11 cellular contexts compared by ENCODE assay signal in genomic region chr9:2023532-2023931, GRCh38. TPM values are rescaled to one million over a fixed set of nuclear protein-coding genes. Genes with fewer than 3 reads are reported as not detected.
A peak's percentile ranks its signal among the peaks of the same experiment; 100 is the strongest.
DNase-seq lines count a peak whose midpoint lies in the region; ATAC-seq and TF ChIP-seq lines count a peak whose summit lies in the region.
"Had no signal": no experiment of that assay in that cellular context is flagged by ENCODE, and none has a peak within 500 bp of the region (broad histone marks: within the 10 kb centered on the region; RNA-seq: fewer than 3 reads in every experiment).

No MANE protein-coding gene starts in this region.

- H3K4me1 ChIP-seq in heart right ventricle (peaks cover 28 to 100% (median 96%) of the 10 kb centered on the region in 9 donors), upper lobe of left lung (peaks cover 62 to 96% (median 83%) of the 10 kb centered on the region in 4 donors), mesenchymal stem cell (ENCODE audit: control insufficient read depth, insufficient read depth, low read depth, low read length) (peaks cover 1% of the 10 kb centered on the region)

- no peak overlapping the region for H2AK5ac ChIP-seq in mesenchymal stem cell (ENCODE audit: low read length, severe bottlenecking)

- intact Hi-C loops in heart right ventricle (cut with DNase I) (no loop called here), Right ventricle myocardium inferior (cut with DNase I) (no loop called here), head of caudate nucleus (cut with DNase I) (no loop called here)

- H3K9me3 ChIP-seq in heart right ventricle = no peaks in the 10 kb centered on the region
- no peaks in the 10 kb centered on the region for H3K9me3 ChIP-seq in upper lobe of left lung
- no peaks in the 10 kb centered on the region for H3K9me3 ChIP-seq in mesenchymal stem cell (ENCODE audit: control insufficient read depth, low read length)

- no peak overlapping the region for H2AFZ ChIP-seq in mesenchymal stem cell (ENCODE audit: low read depth, low read length)
- H2AFZ ChIP-seq: GM23338 had no signal

- no peak overlapping the region for H2BK120ac ChIP-seq in mesenchymal stem cell (ENCODE audit: low read depth, low read length)

- DNase-seq in heart right ventricle (no peak), Right ventricle myocardium inferior (ENCODE audit: missing footprints) (no peak), erythroblast (lab: John Stamatoyannopoulos, UW) (peak; percentile 37 to 46), upper lobe of left lung (no peak), mesenchymal stem cell (no peak), head of caudate nucleus (no peak), NCI-H748 (lab: John Stamatoyannopoulos, UW; ENCODE audit: unreplicated experiment) (no peak)
- DNase-seq: C1 segment of cervical spinal cord had no signal

- H3K14ac ChIP-seq in mesenchymal stem cell (ENCODE audit: low read length in 2 of 2) = no peak overlapping the region

- H2BK5ac ChIP-seq in mesenchymal stem cell (ENCODE audit: low read depth, low read length, poor library complexity, severe bottlenecking) = no peak overlapping the region

- H3K27me3 ChIP-seq in heart right ventricle = no peaks in the 10 kb centered on the region
- no peaks in the 10 kb centered on the region for H3K27me3 ChIP-seq in upper lobe of left lung
- no peaks in the 10 kb centered on the region for H3K27me3 ChIP-seq in mesenchymal stem cell (ENCODE audit: control insufficient read depth in 1 of 2, insufficient read depth in 1 of 2, low read length in 2 of 2)

- 43 to 65% methylated on average over 5 of the region's 5 CpGs for WGBS in heart right ventricle, 2 donors
- 31 to 32% methylated on average over 5 of the region's 5 CpGs for WGBS in upper lobe of left lung, 2 donors
- WGBS in mesenchymal stem cell = 83% methylated on average over 4 of the region's 5 CpGs

- H3K4me3 ChIP-seq in heart right ventricle = peak overlapping the region in 1 of 10 donors; percentile 2
- H3K4me3 ChIP-seq in upper lobe of left lung = no peak overlapping the region
- no peak overlapping the region for H3K4me3 ChIP-seq in mesenchymal stem cell (ENCODE audit: insufficient read depth in 1 of 2, low read depth in 1 of 2, low read length in 2 of 2)
- H3K4me3 ChIP-seq: GM23338 had no signal

- H3K18ac ChIP-seq in mesenchymal stem cell (ENCODE audit: low read depth in 1 of 2, low read length in 2 of 2) = no peak overlapping the region

- H4K91ac ChIP-seq in mesenchymal stem cell (ENCODE audit: low read length) = no peak overlapping the region

- H3K27ac ChIP-seq in heart right ventricle (peak overlapping the region; percentile 9 to 84 (median 52)), upper lobe of left lung (peak overlapping the region; percentile 8 to 76 (median 56)), mesenchymal stem cell (ENCODE audit: low read length, poor library complexity, severe bottlenecking) (no peak overlapping the region)

- H3K36me3 Mint-ChIP-seq in IgD-negative memory B cell = peaks cover 3% of the 10 kb centered on the region

- H3K9ac ChIP-seq in mesenchymal stem cell (ENCODE audit: low read length) = no peak overlapping the region

- no peak overlapping the region for H2BK12ac ChIP-seq in mesenchymal stem cell (ENCODE audit: low read length in 2 of 2)

- no peak for TF ChIP-seq CTCF in heart right ventricle (IDR thresholded peaks at IDR 0.05)
- no peak for TF ChIP-seq CTCF in upper lobe of left lung (IDR thresholded peaks at IDR 0.05)

- H3K79me1 ChIP-seq in mesenchymal stem cell (replicated peaks; ENCODE audit: low read length, poor library complexity, severe bottlenecking) = peaks cover 29% of the 10 kb centered on the region

- no peaks in the 10 kb centered on the region for H3K9me3 Mint-ChIP-seq in IgD-negative memory B cell
- H3K9me3 Mint-ChIP-seq: GM23338 had no signal

- peak overlapping the region in 3 of 4 donors; percentile 4 to 75 (median 55) for H3K4me3 Mint-ChIP-seq in IgD-negative memory B cell
- H3K4me3 Mint-ChIP-seq: GM23338 had no signal

- TF ChIP-seq POLR2A in erythroblast (IDR thresholded peaks at IDR 0.05; ENCODE audit: low read length) = no peak
- no peak for TF ChIP-seq POLR2A in upper lobe of left lung (IDR thresholded peaks at IDR 0.05)

- H3K27me3 Mint-ChIP-seq in IgD-negative memory B cell = no peaks in the 10 kb centered on the region

- H4K8ac ChIP-seq in mesenchymal stem cell (ENCODE audit: low read length) = no peak overlapping the region

- H3K4me2 ChIP-seq in mesenchymal stem cell (ENCODE audit: low read length, poor library complexity, severe bottlenecking) = no peak overlapping the region
- H3K4me2 ChIP-seq: GM23338 had no signal

- no peak overlapping the region for H3K23ac ChIP-seq in mesenchymal stem cell (ENCODE audit: low read length in 2 of 2)

- H3K36me3 ChIP-seq in heart right ventricle (no peaks in the 10 kb centered on the region), upper lobe of left lung (no peaks in the 10 kb centered on the region), mesenchymal stem cell (ENCODE audit: control insufficient read depth in 1 of 2, insufficient read depth in 2 of 2, low read depth in 1 of 2, low read length in 2 of 2) (no peaks in the 10 kb centered on the region)

- ATAC-seq in heart right ventricle = no peak
- no peak for ATAC-seq in Right ventricle myocardium inferior
- peak in 1 of 2 donors; percentile 28 for ATAC-seq in upper lobe of left lung (ENCODE audit: low FRiP score in 2 of 2)
- ATAC-seq: esophagus mucosa had no signal

- peak overlapping the region in 2 of 3 donors; percentile 24 to 42 for H3K27ac Mint-ChIP-seq in IgD-negative memory B cell
- H3K27ac Mint-ChIP-seq: GM23338 had no signal

- H3K4ac ChIP-seq in mesenchymal stem cell (ENCODE audit: low read depth in 1 of 2, low read length in 2 of 2) = no peak overlapping the region

- no peak overlapping the region for H2BK15ac ChIP-seq in mesenchymal stem cell (ENCODE audit: low read depth, poor library complexity, severe bottlenecking)

- no peak for TF ChIP-seq EP300 in upper lobe of left lung (IDR thresholded peaks at IDR 0.05)

- H3K4me1 Mint-ChIP-seq in IgD-negative memory B cell = peaks cover 69 to 86% (median 75%) of the 10 kb centered on the region in 3 donors

RNA-seq across cellular contexts. Expression of gene SMARCA2, which starts 8.4 kb away (rescaled TPM):
- total RNA-seq in heart right ventricle = 100 to 1,000 TPM in 6 of 10 donors, 10 to 100 TPM in 4; 76.1 to 140 (median 114) TPM
- 10 to 100 TPM; 26.5 to 33.1 TPM for polyA plus RNA-seq in heart right ventricle
- total RNA-seq in Right ventricle myocardium inferior = 98.4 TPM
- polyA plus RNA-seq in IgD-negative memory B cell = 24.9 TPM
- total RNA-seq in upper lobe of left lung = 100 to 1,000 TPM in 5 of 6 donors, 10 to 100 TPM in 1; 74.3 to 210 (median 139) TPM
- 24.3 TPM for polyA plus RNA-seq in mesenchymal stem cell (2013, experiment 1 of 2)
- polyA plus RNA-seq in mesenchymal stem cell (2013, experiment 2 of 2) = 23.4 TPM

Comparison
In these comparisons a context has a peak if more than half of its experiments do, and no peak if none do; other contexts are left out.
1. DNase-seq: peak in erythroblast (2 of 2); none in heart right ventricle (0 of 2), Right ventricle myocardium inferior (single experiment), upper lobe of left lung (0 of 2), mesenchymal stem cell (single experiment), head of caudate nucleus (0 of 42) and NCI-H748 (single experiment).